ENCODE assay signal across 8 cellular contexts in the genomic region with DNA sequence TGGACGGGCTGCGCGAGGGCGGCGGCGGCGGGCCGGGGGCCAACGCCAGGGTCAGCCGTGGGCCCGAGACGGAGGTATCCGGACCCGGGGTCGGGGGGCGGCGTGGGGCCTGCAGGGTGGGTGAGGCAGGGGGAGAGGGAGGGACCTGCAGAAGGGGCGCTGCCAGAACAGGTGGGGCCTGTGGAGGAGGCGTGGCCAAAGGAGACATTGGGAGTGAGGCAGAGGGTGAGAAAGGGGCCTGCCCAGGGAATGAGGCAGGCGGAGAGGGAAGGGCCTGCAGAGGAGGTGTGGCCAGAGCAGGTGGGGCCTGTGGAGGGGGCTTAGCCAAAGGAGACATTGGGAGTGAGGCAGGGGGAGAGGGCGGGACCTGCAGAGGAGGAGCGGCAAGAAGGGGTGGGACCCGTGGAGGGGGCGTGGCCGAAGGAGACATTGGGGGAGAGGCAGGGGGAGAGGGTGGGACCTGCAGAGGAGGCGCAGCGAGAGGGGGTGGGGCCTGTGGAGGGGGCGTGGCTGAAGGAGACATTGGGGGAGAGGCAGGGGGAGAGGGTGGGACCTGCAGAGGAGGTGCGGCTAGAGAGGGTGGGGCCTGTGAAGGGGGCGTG. TPM values are rescaled to one million over a fixed set of nuclear protein-coding genes. Genes with fewer than 3 reads are reported as not detected.
A peak's percentile ranks its signal among the peaks of the same experiment; 100 is the strongest.
DNase-seq lines count a peak whose midpoint lies in the region; ATAC-seq, FAIRE-seq and TF ChIP-seq lines count a peak whose summit lies in the region.

No MANE protein-coding gene starts in this region.

- POLR2A ChIA-PET in PC-3 (lab: Charles Lee; ENCODE audit: unreplicated experiment), result interaction anchor here (0.5 to 1.1 kb wide), 4 partner anchors 16 to 39 kb away, joined by 3 to 5 read pairs (median 4); a partner anchor contains a TSS

- H3K4me3 ChIP-seq in PC-3 (ENCODE audit: low read length), result peak overlapping the region; percentile 72
- H3K4me3 ChIP-seq in hepatocyte, result no peak overlapping the region
- H3K4me3 ChIP-seq in small intestine (ENCODE audit: low read depth in 1 of 2, low read length in 2 of 2), result peak overlapping the region in 1 of 2 donors; percentile 34

- no peaks in the 10 kb centered on the region for H3K27me3 ChIP-seq in PC-3 (ENCODE audit: low read length)
- peaks cover 17% of the 10 kb centered on the region for H3K27me3 ChIP-seq in hepatocyte
- peaks cover 7 to 17% of the 10 kb centered on the region in 2 donors for H3K27me3 ChIP-seq in small intestine (ENCODE audit: control insufficient read depth in 2 of 2, insufficient read depth in 2 of 2, low read length in 2 of 2)

- H3K36me3 ChIP-seq in PC-3 (ENCODE audit: low read depth, low read length) (no peaks in the 10 kb centered on the region), hepatocyte (replicated peaks; ENCODE audit: insufficient read depth, low read depth) (no peaks in the 10 kb centered on the region), small intestine (ENCODE audit: control insufficient read depth in 2 of 2, insufficient read depth in 2 of 2, low read length in 2 of 2) (no peaks in the 10 kb centered on the region)

- H3K9me2 ChIP-seq in PC-3 (replicated peaks; ENCODE audit: low read length) (no peaks in the 10 kb centered on the region), hepatocyte (replicated peaks; ENCODE audit: insufficient read depth) (no peaks in the 10 kb centered on the region)

- no peaks in the 10 kb centered on the region for H4K20me1 ChIP-seq in PC-3 (ENCODE audit: low read length)
- no peaks in the 10 kb centered on the region for H4K20me1 ChIP-seq in hepatocyte (ENCODE audit: insufficient read depth, poor library complexity, severe bottlenecking)

- peak; percentile 12 for ATAC-seq in PC-3
- no peak for ATAC-seq in HG03521 (IDR thresholded peaks at IDR 0.05; ENCODE audit: unreplicated experiment)

- 23% methylated on average over 4 of the region's 30 CpGs for WGBS in hepatocyte (ENCODE audit: low lambda C conversion rate, missing lambda C conversion rate)
- 21 to 28% (median 26%) methylated on average over 12 to 30 of the region's 30 CpGs for WGBS in small intestine, 3 donors

- CTCF ChIA-PET in PC-3 (lab: Charles Lee), result interaction anchor here (0.6 to 1.9 kb wide), 11 partner anchors 16 to 382 kb away, joined by 3 to 23 read pairs (median 6); a partner anchor contains a TSS

- H3K4me2 ChIP-seq in PC-3 (ENCODE audit: low read length), result peak overlapping the region; percentile 98
- peak overlapping the region; percentile 94 for H3K4me2 ChIP-seq in hepatocyte

- H3K9me3 ChIP-seq in PC-3 (ENCODE audit: low read length), result no peaks in the 10 kb centered on the region
- H3K9me3 ChIP-seq in hepatocyte (ENCODE audit: low read depth), result no peaks in the 10 kb centered on the region
- H3K9me3 ChIP-seq in small intestine (ENCODE audit: control insufficient read depth, low read depth), result peaks cover 2% of the 10 kb centered on the region

- FAIRE-seq in small intestine (lab: Jason Lieb, UNC), result no peak

- no peaks in the 10 kb centered on the region for H3K79me2 ChIP-seq in PC-3 (ENCODE audit: low read length)
- no peaks in the 10 kb centered on the region for H3K79me2 ChIP-seq in hepatocyte

- peak; percentile 18 for DNase-seq in DMS153 (lab: John Stamatoyannopoulos, UW)
- DNase-seq in DMS153 treated with DMSO at 0.1 percent for 48 hours (lab: John Stamatoyannopoulos, UW; ENCODE audit: unreplicated experiment), result no peak
- peak; percentile 87 for DNase-seq in PC-3
- DNase-seq in activated naive CD4-positive, alpha-beta T cell treated with Interleukin-2 at 50 U/mL for 16 hours, result peak; percentile 55
- DNase-seq in hepatocyte (ENCODE audit: low spot score), result no peak
- DNase-seq in stimulated activated CD4-positive, alpha-beta T cell treated with anti-CD3 and anti-CD28 coated beads, Interleukin-2, amount 100 ng/mL, for 24 hours, result peak; percentile 50 to 62
- DNase-seq in small intestine, result no peak

- H3K9ac ChIP-seq in PC-3 (ENCODE audit: low read length), result peak overlapping the region; percentile 39

- intact Hi-C loops in PC-3 (cut with micrococcal nuclease), result loop anchor here (2.0 kb wide), 2 partner anchors 41 to 51 kb away; a partner anchor contains a TSS

- H3K27ac ChIP-seq in PC-3 (ENCODE audit: low read length), result peak overlapping the region; percentile 28; the same call in 1 of the 2 replicates
- H3K27ac ChIP-seq in hepatocyte, result no peak overlapping the region
- peak overlapping the region in 1 of 2 donors; percentile 84 for H3K27ac ChIP-seq in small intestine (ENCODE audit: low read depth in 1 of 2, low read length in 1 of 2)

- peaks cover 10% of the 10 kb centered on the region for H3F3A ChIP-seq in PC-3 (ENCODE audit: low read length, unreplicated experiment)

- H2AFZ ChIP-seq in PC-3 (ENCODE audit: low read length) (peak overlapping the region; percentile 93), hepatocyte (peak overlapping the region; percentile 50)

- no TSS peak for BruUV-seq in PC-3 (replicated peaks; lab: Mats Ljungman, UMichigan)

- H3K4me1 ChIP-seq in PC-3 (ENCODE audit: insufficient read depth, low read length) (peaks cover 24% of the 10 kb centered on the region), hepatocyte (ENCODE audit: insufficient read depth) (peaks cover 4% of the 10 kb centered on the region), small intestine (ENCODE audit: control insufficient read depth in 2 of 2, insufficient read depth in 1 of 2, low read depth in 1 of 2, low read length in 1 of 2) (peaks cover 0 to 3% of the 10 kb centered on the region in 2 donors)

- no peak for TF ChIP-seq CTCF in PC-3 (conservative IDR thresholded peaks at IDR 0.05; ENCODE audit: low read depth, low read length)
- TF ChIP-seq CTCF in hepatocyte (IDR thresholded peaks at IDR 0.05; ENCODE audit: poor library complexity), result no peak

RNA-seq across cellular contexts. Expression of a gene that starts 4.2 kb away (rescaled TPM):
- 2.4 and 2.5 TPM in 2 replicates for total RNA-seq in PC-3 (2014; rRNA removed)
- 0.40 and 1.00 TPM in 2 replicates for total RNA-seq in hepatocyte
- 2.5 and 5.4 TPM in 2 replicates for polyA plus RNA-seq in hepatocyte
- polyA plus RNA-seq in small intestine, result under 1 TPM in 1 of 3 donors, not detected in 2; 0.22 TPM

RNA-seq across cellular contexts. Expression of a gene that starts 18.3 kb away (rescaled TPM):
- total RNA-seq in PC-3 (2014; rRNA removed) (30.8 and 35.3 TPM in 2 replicates), hepatocyte (1.8 and 4.5 TPM in 2 replicates)
- polyA plus RNA-seq in hepatocyte (3.2 and 3.3 TPM in 2 replicates), small intestine (under 1 TPM; 0.27 to 0.67 (median 0.52) TPM)

RNA-seq across cellular contexts. Expression of a gene that starts 33.7 kb away (rescaled TPM):
- total RNA-seq in PC-3 (2014; rRNA removed), result 39.3 and 40.5 TPM in 2 replicates
- 13.6 and 13.8 TPM in 2 replicates for total RNA-seq in hepatocyte
- 11.8 and 12.8 TPM in 2 replicates for polyA plus RNA-seq in hepatocyte
- 10 to 100 TPM; 17.3 to 22.4 (median 20.8) TPM for polyA plus RNA-seq in small intestine

RNA-seq across cellular contexts. Expression of a gene that starts 40.0 kb away (rescaled TPM):
- total RNA-seq in PC-3 (2014; rRNA removed) (29.5 and 42.4 TPM in 2 replicates), hepatocyte (10.7 and 12.4 TPM in 2 replicates)
- polyA plus RNA-seq in hepatocyte (11.5 and 13.1 TPM in 2 replicates), small intestine (1 to 10 TPM; 2.9 to 8.4 (median 3.5) TPM)

RNA-seq across cellular contexts. Expression of a gene that starts 44.6 kb away (rescaled TPM):
- total RNA-seq in PC-3 (2014; rRNA removed), result 10.5 and 15.5 TPM in 2 replicates
- 0.52 TPM in 1 of 2 replicates, not detected in the other for total RNA-seq in hepatocyte
- polyA plus RNA-seq in hepatocyte, result 3.3 and 8.5 TPM in 2 replicates
- under 1 TPM in 1 of 3 donors, not detected in 2; 0.21 TPM for polyA plus RNA-seq in small intestine

Comparison
In these comparisons a context has a peak if more than half of its experiments do, and no peak if none do; other contexts are left out.
1. DNase-seq: peak in DMS153 (single experiment), PC-3 (single experiment), activated naive CD4-positive, alpha-beta T cell treated with Interleukin-2 at 50 U/mL for 16 hours (single experiment) and stimulated activated CD4-positive, alpha-beta T cell treated with anti-CD3 and anti-CD28 coated beads, Interleukin-2, amount 100 ng/mL, for 24 hours (2 of 2); none in DMS153 treated with DMSO at 0.1 percent for 48 hours (single experiment), hepatocyte (single experiment) and small intestine (single experiment).